16 cellular contexts compared by ENCODE assay signal in the genomic region with DNA sequence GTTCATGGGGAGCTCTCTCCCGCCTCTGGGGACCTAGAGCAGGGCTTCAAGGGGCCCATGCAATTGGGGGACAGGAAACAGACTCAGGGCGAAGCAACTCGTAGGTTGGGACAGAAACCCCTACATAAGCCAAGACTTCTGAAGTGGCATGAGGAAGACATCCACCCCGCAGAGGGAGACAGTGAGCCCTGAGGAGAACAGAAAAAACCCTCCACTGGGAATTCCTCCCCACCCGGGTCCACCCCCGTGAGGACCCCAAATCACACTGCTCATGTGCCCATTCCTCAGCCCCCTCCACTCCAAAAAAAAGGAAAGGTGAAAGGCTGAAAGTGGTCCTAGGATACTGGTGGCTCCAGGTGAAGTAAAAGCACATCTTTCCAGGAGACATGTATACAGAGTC.
DNase-seq lines count a peak whose midpoint lies in the region; ATAC-seq and TF ChIP-seq lines count a peak whose summit lies in the region.
"Had no signal": no experiment of that assay in that cellular context is flagged by ENCODE, and none has a peak within 500 bp of the region (broad histone marks: within the 10 kb centered on the region; RNA-seq: fewer than 3 reads in every experiment).

No MANE protein-coding gene starts in this region.

- TF ChIP-seq CTCF in chondrocyte (IDR thresholded peaks at IDR 0.05) (no peak), osteoblast (IDR thresholded peaks at IDR 0.05; ENCODE audit: extremely low read depth, low read depth, low read length) (no peak), upper lobe of right lung (IDR thresholded peaks at IDR 0.05) (no peak), BE2C (IDR thresholded peaks at IDR 0.05; ENCODE audit: low read depth, low read length) (no peak)

- no peaks in the 10 kb centered on the region for H3K9me3 Mint-ChIP-seq in chondrocyte (ENCODE audit: low read depth)

- H3K4me2 ChIP-seq in osteoblast (ENCODE audit: insufficient read depth, low read length) = no peak overlapping the region
- H3K4me2 ChIP-seq: BLaER1 treated with 17β-estradiol and CSF1 and Interleukin-3, amounts not matched to agents 10 nM and 100 nM had no signal

- no peaks in the 10 kb centered on the region for H3K79me2 ChIP-seq in osteoblast (ENCODE audit: insufficient read depth, low read length)

- H3K36me3 Mint-ChIP-seq in chondrocyte (ENCODE audit: low read depth) = no peaks in the 10 kb centered on the region
- H3K36me3 Mint-ChIP-seq: CD4-positive, CD25-positive, alpha-beta regulatory T cell; CD8-positive, alpha-beta memory T cell; IgD-negative memory B cell had no signal

- no peaks in the 10 kb centered on the region for H4K20me1 ChIP-seq in osteoblast (ENCODE audit: insufficient read depth, low read length)
- H4K20me1 ChIP-seq: BLaER1 treated with 17β-estradiol and CSF1 and Interleukin-3, amounts not matched to agents 10 nM and 100 nM had no signal

- H3K4me1 ChIP-seq in osteoblast (ENCODE audit: insufficient read depth, low read length) (no peaks in the 10 kb centered on the region), upper lobe of right lung (no peaks in the 10 kb centered on the region), BE2C (no peaks in the 10 kb centered on the region)

- H2AFZ ChIP-seq in osteoblast (ENCODE audit: low read length) = no peak overlapping the region

- no peak overlapping the region for H3K27ac ChIP-seq in osteoblast (ENCODE audit: low read depth, low read length)
- no peak overlapping the region for H3K27ac ChIP-seq in upper lobe of right lung
- H3K27ac ChIP-seq: BLaER1 treated with 17β-estradiol and CSF1 and Interleukin-3, amounts not matched to agents 10 nM and 100 nM had no signal

- no peak overlapping the region for H3K4me3 Mint-ChIP-seq in chondrocyte (ENCODE audit: unreplicated experiment)
- H3K4me3 Mint-ChIP-seq: CD4-positive, CD25-positive, alpha-beta regulatory T cell; CD8-positive, alpha-beta memory T cell; IgD-negative memory B cell had no signal

- ATAC-seq in upper lobe of right lung (no peak), HG03139 (IDR thresholded peaks at IDR 0.05; ENCODE audit: unreplicated experiment) (no peak)

- H3K36me3 ChIP-seq in H7 (replicated peaks; ENCODE audit: control insufficient read depth, insufficient read depth, low read length) = no peaks in the 10 kb centered on the region
- no peaks in the 10 kb centered on the region for H3K36me3 ChIP-seq in osteoblast (ENCODE audit: insufficient read depth, low read length)
- H3K36me3 ChIP-seq in upper lobe of right lung = no peaks in the 10 kb centered on the region
- H3K36me3 ChIP-seq in BE2C = no peaks in the 10 kb centered on the region
- H3K36me3 ChIP-seq: BLaER1 treated with 17β-estradiol and CSF1 and Interleukin-3, amounts not matched to agents 10 nM and 100 nM had no signal

- peaks cover 55% of the 10 kb centered on the region for H3K27me3 Mint-ChIP-seq in chondrocyte (ENCODE audit: low read depth)
- H3K27me3 Mint-ChIP-seq: IgD-negative memory B cell had no signal

- no peaks in the 10 kb centered on the region for H3K4me1 Mint-ChIP-seq in chondrocyte (ENCODE audit: low read depth)
- H3K4me1 Mint-ChIP-seq: CD4-positive, CD25-positive, alpha-beta regulatory T cell; CD8-positive, alpha-beta memory T cell; IgD-negative memory B cell had no signal

- H3K27ac Mint-ChIP-seq in chondrocyte (ENCODE audit: unreplicated experiment) = no peak overlapping the region
- H3K27ac Mint-ChIP-seq: CD8-positive, alpha-beta memory T cell; IgD-negative memory B cell had no signal

- H3K27me3 ChIP-seq in H7 (ENCODE audit: control insufficient read depth, insufficient read depth, low read length) (no peaks in the 10 kb centered on the region; the same call in 1 of the 2 replicates), osteoblast (ENCODE audit: insufficient read depth, low read length) (no peaks in the 10 kb centered on the region), upper lobe of right lung (peaks cover 7% of the 10 kb centered on the region), BE2C (peaks cover 6% of the 10 kb centered on the region)
- H3K27me3 ChIP-seq: BLaER1 treated with 17β-estradiol and CSF1 and Interleukin-3, amounts not matched to agents 10 nM and 100 nM had no signal

- intact Hi-C loops in upper lobe of right lung (cut with DNase I) = no loop called here

- DNase-seq in H7 = peak; percentile 66
- DNase-seq in chondrocyte (ENCODE audit: low spot score) = peak; percentile 39
- DNase-seq in osteoblast (ENCODE audit: insufficient read length, low spot score, missing footprints) = peak; percentile 81
- peak; percentile 12 for DNase-seq in upper lobe of right lung
- no peak for DNase-seq in SKM-1 treated with dmso at 0.1 percent for 144 hours (lab: John Stamatoyannopoulos, UW; ENCODE audit: unreplicated experiment)
- no peak for DNase-seq in BE2C
- DNase-seq: 8988T; CD4-positive, CD25-positive, alpha-beta regulatory T cell; CD8-positive, alpha-beta memory T cell; COR-L47; DMS 273 treated with DMSO at 0.1 percent for 48 hours; DMS53; HCEC 1CT had no signal

- H3K4me3 ChIP-seq in H7 (ENCODE audit: insufficient read depth, low read depth, low read length) = no peak overlapping the region
- H3K4me3 ChIP-seq in osteoblast (ENCODE audit: insufficient read depth, low read length) = no peak overlapping the region
- no peak overlapping the region for H3K4me3 ChIP-seq in upper lobe of right lung
- H3K4me3 ChIP-seq in BE2C (ENCODE audit: low read depth, low read length) = no peak overlapping the region
- H3K4me3 ChIP-seq: BLaER1 treated with 17β-estradiol and CSF1 and Interleukin-3, amounts not matched to agents 10 nM and 100 nM had no signal

- H3K9me3 ChIP-seq in osteoblast (ENCODE audit: low read depth, low read length) (no peaks in the 10 kb centered on the region), upper lobe of right lung (no peaks in the 10 kb centered on the region), BE2C (no peaks in the 10 kb centered on the region)
- H3K9me3 ChIP-seq: BLaER1 treated with 17β-estradiol and CSF1 and Interleukin-3, amounts not matched to agents 10 nM and 100 nM had no signal

Comparison
In these comparisons a context has a peak if more than half of its experiments do, and no peak if none do; other contexts are left out.
1. DNase-seq: peak in H7 (single experiment), chondrocyte (single experiment), osteoblast (single experiment) and upper lobe of right lung (single experiment); none in SKM-1 treated with dmso at 0.1 percent for 144 hours (single experiment) and BE2C (single experiment).